In the genomic region with DNA sequence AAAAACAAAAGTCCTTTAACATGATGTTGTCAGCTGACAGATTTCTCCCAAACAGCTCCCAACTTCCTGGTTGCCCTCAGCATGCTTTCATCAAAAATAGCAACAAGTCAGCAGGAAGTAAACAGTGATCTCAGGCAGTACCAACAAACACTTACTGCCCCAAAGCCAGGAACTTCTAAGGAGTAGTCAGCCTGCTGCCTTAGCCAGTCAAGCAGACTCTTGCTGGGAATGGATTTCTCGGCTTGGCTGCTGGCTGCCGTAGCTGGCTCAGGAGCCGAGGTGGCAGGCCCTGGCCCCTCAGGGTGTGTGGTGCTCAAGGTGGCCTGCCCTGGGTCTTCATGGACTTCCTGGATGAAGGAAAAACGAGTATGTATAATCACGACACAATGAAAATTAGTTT, we compare ENCODE assay signal across 22 cellular contexts. TPM values are rescaled to one million over a fixed set of nuclear protein-coding genes. Genes with fewer than 3 reads are reported as not detected.
"Had no signal": no experiment of that assay in that cellular context is flagged by ENCODE, and none has a peak within 500 bp of the region (broad histone marks: within the 10 kb centered on the region; RNA-seq: fewer than 3 reads in every experiment).

No MANE protein-coding gene starts in this region.

- H3K4me1 Mint-ChIP-seq: neural progenitor cell had no signal

- H3K27ac ChIP-seq: neural progenitor cell had no signal

- H3K4me1 ChIP-seq: neural progenitor cell had no signal

- H3K27ac Mint-ChIP-seq: activated naive CD8-positive, alpha-beta T cell treated with anti-CD3 and anti-CD28 coated beads for 36 hours; neural progenitor cell; stimulated activated effector memory CD8-positive, alpha-beta T cell treated with anti-CD3 and anti-CD28 coated beads, Interleukin-12 subunit alpha, Interleukin-12 subunit beta, amount 100 ng/mL, for 72 hours had no signal

- ATAC-seq: left colon; mucosa of descending colon; SK-N-SH treated with all-trans-retinoic acid at 6 μM for 48 hours; stimulated activated effector memory CD8-positive, alpha-beta T cell treated with anti-CD3 and anti-CD28 coated beads, Interleukin-12 subunit alpha, Interleukin-12 subunit beta, amount 100 ng/mL, for 72 hours had no signal

- DNase-seq: activated CD4-positive, alpha-beta T cell treated with anti-CD3 and anti-CD28 coated beads, Interleukin-2, amount 50 U/mL, for 4 hours; activated CD4-positive, CD25-positive, alpha-beta regulatory T cell treated with anti-CD3 and anti-CD28 coated beads, Interleukin-2, amount 50 U/mL, for 72 hours; activated naive CD8-positive, alpha-beta T cell treated with anti-CD3 and anti-CD28 coated beads for 36 hours; amniotic stem cell; dorsolateral prefrontal cortex; left colon; mucosa of descending colon; naive B cell; small intestine; stimulated activated CD4-positive, alpha-beta T cell treated with anti-CD3 and anti-CD28 coated beads, Interleukin-4, amount 100 ng/mL, for 24 hours; stomach; T-helper 1 cell; testis had no signal

- H3K27me3 ChIP-seq: dorsolateral prefrontal cortex, neural progenitor cell, right atrium auricular region, stomach, testis had no signal

- H3K27me3 Mint-ChIP-seq: activated naive CD8-positive, alpha-beta T cell treated with anti-CD3 and anti-CD28 coated beads for 36 hours; naive B cell; progenitor cell of endocrine pancreas; type B pancreatic cell had no signal

- H3K4me3 Mint-ChIP-seq: activated naive CD8-positive, alpha-beta T cell treated with anti-CD3 and anti-CD28 coated beads for 36 hours; naive B cell; neural progenitor cell; stimulated activated effector memory CD8-positive, alpha-beta T cell treated with anti-CD3 and anti-CD28 coated beads, Interleukin-12 subunit alpha, Interleukin-12 subunit beta, amount 100 ng/mL, for 72 hours had no signal

- H3K4me3 ChIP-seq: dorsolateral prefrontal cortex, lung, mucosa of descending colon, neural progenitor cell, right atrium auricular region, stomach, testis had no signal

- H3K9me3 ChIP-seq: mucosa of descending colon, right atrium auricular region, stomach, testis had no signal

- H3K9me3 Mint-ChIP-seq: activated naive CD8-positive, alpha-beta T cell treated with anti-CD3 and anti-CD28 coated beads for 36 hours; naive B cell; neural progenitor cell; stimulated activated effector memory CD8-positive, alpha-beta T cell treated with anti-CD3 and anti-CD28 coated beads, Interleukin-12 subunit alpha, Interleukin-12 subunit beta, amount 100 ng/mL, for 72 hours; type B pancreatic cell had no signal

RNA-seq across cellular contexts. Expression of a gene that starts 46.6 kb away (rescaled TPM):
- total RNA-seq: activated naive CD8-positive, alpha-beta T cell treated with anti-CD3 and anti-CD28 coated beads for 36 hours; fibroblast of villous mesenchyme; osteoblast had no signal
